ENCODE assay signal across 28 cellular contexts in genomic region chr3:124606180-124606579, GRCh38.
A peak's percentile ranks its signal among the peaks of the same experiment; 100 is the strongest.
DNase-seq lines count a peak whose midpoint lies in the region; ATAC-seq and TF ChIP-seq lines count a peak whose summit lies in the region.
"Had no signal": no experiment of that assay in that cellular context is flagged by ENCODE, and none has a peak within 500 bp of the region (broad histone marks: within the 10 kb centered on the region; RNA-seq: fewer than 3 reads in every experiment).

No MANE protein-coding gene starts in this region.

- in situ Hi-C loops in gastrocnemius medialis (cut with MboI; ENCODE audit: low sequenced_read_pairs in 4 of 4) = no loop called here

- ATAC-seq in PC-3 (no peak), esophagus mucosa (peak; percentile 30), left ventricle myocardium superior (peak; percentile 78), gastrocnemius medialis (peak in 1 of 2 donors; percentile 44), GM21737 (IDR thresholded peaks at IDR 0.05; ENCODE audit: unreplicated experiment) (no peak), GM19463 (IDR thresholded peaks at IDR 0.05; ENCODE audit: unreplicated experiment) (no peak)
- ATAC-seq: activated CD8-positive, alpha-beta memory T cell treated with anti-CD3 and anti-CD28 coated beads, Interleukin-2, amount 10 ng/mL, durations not matched to agents 7 days and 5 days; activated naive CD8-positive, alpha-beta T cell treated with anti-CD3 and anti-CD28 coated beads, Interleukin-2, amount 50 U/mL, for 24 hours; activated T-cell treated with anti-CD3 and anti-CD28 coated beads, Interleukin-2, amount 50 U/mL, for 72 hours; GM23338; SK-N-SH treated with all-trans-retinoic acid at 6 μM for 48 hours; stimulated activated naive B cell treated with anti-CD40 and anti-IgM and Interleukin-4, amounts not matched to agents 10 μg/mL and 1 μg/mL and 100 μg/mL, for 72 hours had no signal

- H3K36me3 ChIP-seq in PC-3 (ENCODE audit: low read depth, low read length) = no peaks in the 10 kb centered on the region
- H3K36me3 ChIP-seq in gastrocnemius medialis = no peaks in the 10 kb centered on the region
- H3K36me3 ChIP-seq: neutrophil had no signal

- no peak overlapping the region for H3K9ac ChIP-seq in PC-3 (ENCODE audit: low read length)

- no peak overlapping the region for H2AFZ ChIP-seq in PC-3 (ENCODE audit: low read length)
- H2AFZ ChIP-seq: GM23338 had no signal

- no peak for TF ChIP-seq CTCF in PC-3 (conservative IDR thresholded peaks at IDR 0.05; ENCODE audit: low read depth, low read length)
- TF ChIP-seq CTCF in gastrocnemius medialis (IDR thresholded peaks at IDR 0.05 in 4 of 5, conservative IDR thresholded peaks at IDR 0.05 in 1 of 5) = no peak

- intact Hi-C loops in PC-3 (cut with micrococcal nuclease) (loop anchor here (10.0 kb wide), 1 partner anchor 59 kb away; no protein-coding TSS in a partner anchor), left ventricle myocardium superior (cut with micrococcal nuclease) (no loop called here), gastrocnemius medialis (cut with DNase I; ENCODE audit: low total_unique reads) (no loop called here)

- H3K9me3 ChIP-seq in PC-3 (ENCODE audit: low read length) = no peaks in the 10 kb centered on the region
- H3K9me3 ChIP-seq in gastrocnemius medialis = no peaks in the 10 kb centered on the region
- H3K9me3 ChIP-seq: neutrophil had no signal

- H3K9me2 ChIP-seq in PC-3 (replicated peaks; ENCODE audit: low read length) = 0 out of 2 replicates have a peak, but pooled peaks cover 5% of the 10 kb centered on the region

- H3K79me2 ChIP-seq in PC-3 (ENCODE audit: low read length) = no peaks in the 10 kb centered on the region

- CTCF ChIA-PET in PC-3 (lab: Charles Lee) = no interaction called here

- no peak for TF ChIP-seq POLR2A in gastrocnemius medialis (IDR thresholded peaks at IDR 0.05)

- no peak overlapping the region for H3K4me2 ChIP-seq in PC-3 (ENCODE audit: low read length)
- H3K4me2 ChIP-seq: GM23338 had no signal

- H4K20me1 ChIP-seq in PC-3 (ENCODE audit: low read length) = no peaks in the 10 kb centered on the region

- DNase-seq in PC-3 (no peak), left ventricle myocardium superior (peak; percentile 37), gastrocnemius medialis (peak in 1 of 2 donors; percentile 27), NCI-H510A treated with DMSO at 0.1 percent for 48 hours (lab: John Stamatoyannopoulos, UW) (no peak)
- no peak for DNase-seq in stimulated activated CD4-positive, alpha-beta T cell treated with anti-CD3 and anti-CD28 coated beads, Interleukin-2, amount 100 ng/mL, for 48 hours
- DNase-seq: activated CD4-positive, alpha-beta T cell treated with anti-CD3 and anti-CD28 coated beads, Interleukin-2, amount 50 U/mL, for 4 hours; activated CD4-positive, CD25-positive, alpha-beta regulatory T cell; activated CD8-positive, alpha-beta memory T cell treated with anti-CD3 and anti-CD28 coated beads, Interleukin-2, amount 10 ng/mL, durations not matched to agents 7 days and 5 days; activated naive CD8-positive, alpha-beta T cell treated with anti-CD3 and anti-CD28 coated beads, Interleukin-2, amount 50 U/mL, for 24 hours; activated T-cell treated with anti-CD3 and anti-CD28 coated beads, Interleukin-2, amount 50 U/mL, for 72 hours; AML-193; CD4-positive, alpha-beta T cell; cerebellar nuclear complex; hypothalamus; Kasumi-1; naive B cell; NCI-H1436 treated with DMSO at 0.1 percent for 48 hours; NCI-H2081 treated with DMSO at 0.1 percent for 48 hours; NCI-H446 treated with DMSO at 0.1 percent for 48 hours; posterior cingulate gyrus; stimulated activated CD4-positive, alpha-beta T cell treated with anti-CD3 and anti-CD28 coated beads, Interleukin-15, amount 100 ng/mL, for 24 hours; stimulated activated naive B cell treated with anti-CD40 and anti-IgM and Interleukin-4, amounts not matched to agents 10 μg/mL and 1 μg/mL and 100 μg/mL, for 72 hours had no signal

- POLR2A ChIA-PET in PC-3 (lab: Charles Lee; ENCODE audit: unreplicated experiment) = no interaction called here

- peak overlapping the region; percentile 46; the same call in 1 of the 2 replicates for H3K27ac ChIP-seq in PC-3 (ENCODE audit: low read length)
- H3K27ac ChIP-seq in gastrocnemius medialis = peak overlapping the region; percentile 47 to 60 (median 54)
- H3K27ac ChIP-seq: neutrophil had no signal

- BruUV-seq in PC-3 (replicated peaks; lab: Mats Ljungman, UMichigan) = no TSS peak

- no peaks in the 10 kb centered on the region for H3K27me3 ChIP-seq in PC-3 (ENCODE audit: low read length)
- no peaks in the 10 kb centered on the region for H3K27me3 ChIP-seq in gastrocnemius medialis

- H3K4me1 ChIP-seq in PC-3 (ENCODE audit: insufficient read depth, low read length) (peaks cover 43% of the 10 kb centered on the region), gastrocnemius medialis (peaks cover 55 to 58% of the 10 kb centered on the region in 2 donors)

- H3F3A ChIP-seq in PC-3 (ENCODE audit: low read length, unreplicated experiment) = no peaks in the 10 kb centered on the region

- H3K4me3 ChIP-seq in PC-3 (ENCODE audit: low read length) (no peak overlapping the region), gastrocnemius medialis (no peak overlapping the region)
- H3K4me3 ChIP-seq: GM23338 had no signal

Comparison
In these comparisons a context has a peak if more than half of its experiments do, and no peak if none do; other contexts are left out.
1. ATAC-seq: peak in esophagus mucosa (single experiment) and left ventricle myocardium superior (single experiment); none in PC-3 (single experiment), GM21737 (single experiment) and GM19463 (single experiment).